ENCODE assay signal across 1 cellular context in genomic region chr6:139142267-139142666, GRCh38.
TF ChIP-seq lines count a peak whose summit lies in the region.

No MANE protein-coding gene starts in this region.

TF ChIP-seq in HepG2, 621 proteins besides CTCF, POLR2A, EP300 and RAD21:
- TF ChIP-seq SNAI1 (CRISPR knock-in tag; IDR thresholded peaks at IDR 0.05; ENCODE audit: borderline replicate concordance) (no peak), ZNF552 (CRISPR knock-in tag; IDR thresholded peaks at IDR 0.05; ENCODE audit: borderline replicate concordance) (no peak), SP140L (CRISPR knock-in tag; IDR thresholded peaks at IDR 0.05; ENCODE audit: borderline replicate concordance) (no peak), ARID3A (IDR thresholded peaks at IDR 0.05; ENCODE audit: low read depth, low read length) (no peak), ELF3 (CRISPR knock-in tag; IDR thresholded peaks at IDR 0.05) (no peak), CBX5 (CRISPR knock-in tag; IDR thresholded peaks at IDR 0.05; ENCODE audit: borderline replicate concordance) (no peak), ZBTB7B (CRISPR knock-in tag; IDR thresholded peaks at IDR 0.05) (no peak), HNRNPL (IDR thresholded peaks at IDR 0.05; ENCODE audit: low read depth, low read length) (no peak), ZNF382 (CRISPR knock-in tag; IDR thresholded peaks at IDR 0.05; ENCODE audit: borderline replicate concordance) (no peak), ZNF138 (CRISPR knock-in tag; IDR thresholded peaks at IDR 0.05; ENCODE audit: low read depth) (no peak), CCAR2 (optimal IDR thresholded peaks at IDR 0.05; ENCODE audit: low read depth, low read length) (no peak)
